Comparison of ENCODE assay signal across 27 cellular contexts in genomic region chr12:49282302-49282701, GRCh38. TPM values are rescaled to one million over a fixed set of nuclear protein-coding genes. Genes with fewer than 3 reads are reported as not detected.
"Had no signal": no experiment of that assay in that cellular context is flagged by ENCODE, and none has a peak within 500 bp of the region (broad histone marks: within the 10 kb centered on the region; RNA-seq: fewer than 3 reads in every experiment).

No MANE protein-coding gene starts in this region.

- H3K4me3 ChIP-seq: body of pancreas, cardiac muscle cell, mucosa of descending colon, prostate gland, thoracic aorta, vagina had no signal

- H3K27ac ChIP-seq: body of pancreas, cardiac muscle cell, foreskin keratinocyte, prostate gland, thoracic aorta, vagina had no signal

- ATAC-seq: activated CD8-positive, alpha-beta T cell treated with anti-CD3 and anti-CD28 coated beads for 36 hours; body of pancreas; foreskin keratinocyte; left cardiac atrium; mucosa of descending colon had no signal

- H3K4me1 Mint-ChIP-seq: activated CD4-positive, alpha-beta T cell treated with anti-CD3 and anti-CD28 coated beads, Interleukin-2, amount 10 ng/mL, durations not matched to agents 24 days and 14 days; activated naive CD4-positive, alpha-beta T cell treated with anti-CD3 and anti-CD28 coated beads, Interleukin-2, amount 50 U/mL, for 24 hours; naive B cell had no signal

- H3K36me3 ChIP-seq: cardiac muscle cell, prostate gland, thoracic aorta, vagina had no signal

- H3K4me3 Mint-ChIP-seq: activated CD4-positive, alpha-beta T cell treated with anti-CD3 and anti-CD28 coated beads, Interleukin-2, amount 10 ng/mL, durations not matched to agents 24 days and 14 days; activated CD8-positive, alpha-beta T cell treated with anti-CD3 and anti-CD28 coated beads for 36 hours; activated naive CD4-positive, alpha-beta T cell treated with anti-CD3 and anti-CD28 coated beads, Interleukin-2, amount 50 U/mL, for 24 hours; activated T-helper 1 cell treated with anti-CD3 and anti-CD28 coated beads, Interleukin-12 subunit alpha, Interleukin-12 subunit beta, Interleukin-2, Interleukin-4 antibody, amounts not matched to agents 30 ng/mL and 10 ng/mL and 1 ng/mL, durations not matched to agents 14 hours and 24 hours and 36 hours; dendritic cell treated with granulocyte-macrophage colony-stimulating factor and Interleukin-4, amounts not matched to agents 40 ng/mL and 50 ng/mL, for 4 days; T-helper 1 cell treated with Interleukin-12 subunit alpha and Interleukin-12 subunit beta and Interleukin-4 antibody, amounts not matched to agents 30 μg/mL and 1 μg/mL, for 36 hours; type B pancreatic cell had no signal

- DNase-seq: activated CD4-positive, alpha-beta T cell treated with anti-CD3 and anti-CD28 coated beads, Interleukin-2, amount 10 ng/mL, durations not matched to agents 24 days and 14 days; activated CD8-positive, alpha-beta T cell treated with anti-CD3 and anti-CD28 coated beads for 36 hours; activated gamma-delta T cell; anterior cingulate cortex; body of pancreas; effector CD4-positive, alpha-beta T cell; hippocampal formation; left cardiac atrium; mucosa of descending colon; naive B cell; stimulated activated CD4-positive, alpha-beta T cell treated with anti-CD3 and anti-CD28 coated beads, Interleukin-4, amount 100 ng/mL, for 24 hours; stimulated activated naive CD4-positive, alpha-beta T cell treated with Interleukin-2 at 50 U/mL for 16 hours; T1000 had no signal

- H3K9me3 ChIP-seq: body of pancreas, mucosa of descending colon, prostate gland, thoracic aorta, vagina had no signal

- H3K9me3 Mint-ChIP-seq: activated CD4-positive, alpha-beta T cell treated with anti-CD3 and anti-CD28 coated beads, Interleukin-2, amount 10 ng/mL, durations not matched to agents 24 days and 14 days; activated CD8-positive, alpha-beta T cell treated with anti-CD3 and anti-CD28 coated beads for 36 hours; activated naive CD4-positive, alpha-beta T cell treated with anti-CD3 and anti-CD28 coated beads, Interleukin-2, amount 50 U/mL, for 24 hours; activated T-helper 1 cell treated with anti-CD3 and anti-CD28 coated beads, Interleukin-12 subunit alpha, Interleukin-12 subunit beta, Interleukin-2, Interleukin-4 antibody, amounts not matched to agents 30 ng/mL and 10 ng/mL and 1 ng/mL, durations not matched to agents 14 hours and 24 hours and 36 hours; dendritic cell treated with granulocyte-macrophage colony-stimulating factor and Interleukin-4, amounts not matched to agents 40 ng/mL and 50 ng/mL, for 4 days; naive B cell; T-helper 1 cell treated with Interleukin-12 subunit alpha and Interleukin-12 subunit beta and Interleukin-4 antibody, amounts not matched to agents 30 μg/mL and 1 μg/mL, for 36 hours; type B pancreatic cell had no signal

- H3K27me3 ChIP-seq: body of pancreas, vagina had no signal

- H3K27ac Mint-ChIP-seq: activated CD4-positive, alpha-beta T cell treated with anti-CD3 and anti-CD28 coated beads, Interleukin-2, amount 10 ng/mL, durations not matched to agents 24 days and 14 days; activated CD8-positive, alpha-beta T cell treated with anti-CD3 and anti-CD28 coated beads for 36 hours; activated naive CD4-positive, alpha-beta T cell treated with anti-CD3 and anti-CD28 coated beads, Interleukin-2, amount 50 U/mL, for 24 hours; activated T-helper 1 cell treated with anti-CD3 and anti-CD28 coated beads, Interleukin-12 subunit alpha, Interleukin-12 subunit beta, Interleukin-2, Interleukin-4 antibody, amounts not matched to agents 30 ng/mL and 10 ng/mL and 1 ng/mL, durations not matched to agents 14 hours and 24 hours and 36 hours; dendritic cell treated with granulocyte-macrophage colony-stimulating factor and Interleukin-4, amounts not matched to agents 40 ng/mL and 50 ng/mL, for 4 days; T-helper 1 cell treated with Interleukin-12 subunit alpha and Interleukin-12 subunit beta and Interleukin-4 antibody, amounts not matched to agents 30 μg/mL and 1 μg/mL, for 36 hours; type B pancreatic cell had no signal

- H3K36me3 Mint-ChIP-seq: activated naive CD4-positive, alpha-beta T cell treated with anti-CD3 and anti-CD28 coated beads, Interleukin-2, amount 50 U/mL, for 24 hours; naive B cell; type B pancreatic cell had no signal

- H3K4me1 ChIP-seq: foreskin keratinocyte, prostate gland, vagina had no signal

RNA-seq across cellular contexts. Expression of gene PRPH, which starts 12.6 kb away (rescaled TPM):
- total RNA-seq: activated CD8-positive, alpha-beta T cell treated with anti-CD3 and anti-CD28 coated beads for 36 hours; activated T-helper 1 cell treated with anti-CD3 and anti-CD28 coated beads, Interleukin-12 subunit alpha, Interleukin-12 subunit beta, Interleukin-2, Interleukin-4 antibody, amounts not matched to agents 30 ng/mL and 10 ng/mL and 1 ng/mL, durations not matched to agents 14 hours and 24 hours and 36 hours; chondrocyte; foreskin keratinocyte; liver; osteocyte had no signal

RNA-seq across cellular contexts. Expression of gene TROAP, which starts 40.8 kb away (rescaled TPM):
- total RNA-seq: body of pancreas had no signal

RNA-seq across cellular contexts. Expression of gene C1QL4, which starts 54.7 kb away (rescaled TPM):
- total RNA-seq: activated CD4-positive, alpha-beta T cell treated with anti-CD3 and anti-CD28 coated beads, Interleukin-2, amount 10 ng/mL, durations not matched to agents 24 days and 14 days; activated CD8-positive, alpha-beta T cell treated with anti-CD3 and anti-CD28 coated beads for 36 hours; activated T-helper 1 cell treated with anti-CD3 and anti-CD28 coated beads, Interleukin-12 subunit alpha, Interleukin-12 subunit beta, Interleukin-2, Interleukin-4 antibody, amounts not matched to agents 30 ng/mL and 10 ng/mL and 1 ng/mL, durations not matched to agents 14 hours and 24 hours and 36 hours; body of pancreas; cardiac muscle cell; left cardiac atrium; liver; mucosa of descending colon; osteocyte; thoracic aorta had no signal
- polyA plus RNA-seq: cardiac muscle cell, esophagus, liver had no signal
